ENCODE assay signal across 8 cellular contexts in genomic region chr1:89633745-89634625, GRCh38. TPM values are rescaled to one million over a fixed set of nuclear protein-coding genes. Genes with fewer than 3 reads are reported as not detected.
DNase-seq lines count a peak whose midpoint lies in the region; ATAC-seq and TF ChIP-seq lines count a peak whose summit lies in the region.

No MANE protein-coding gene starts in this region.

- no peak overlapping the region; the same call in 1 of the 2 replicates for H3K27ac ChIP-seq in WERI-Rb-1
- H3K27ac ChIP-seq in vagina: peak overlapping the region; percentile 89

- peak in 2 of 3 experiments; percentile 48 to 70 for DNase-seq in NCI-H1417 (lab: John Stamatoyannopoulos, UW)
- no peak for DNase-seq in NCI-H1417 treated with DMSO at 0.1 percent for 48 hours (lab: John Stamatoyannopoulos, UW)
- peak; percentile 30 for DNase-seq in HT1080 (ENCODE audit: low read depth)
- no peak for DNase-seq in WERI-Rb-1
- DNase-seq in epithelial cell of proximal tubule (ENCODE audit: low read depth): no peak
- peak in 2 of 10 donors; percentile 23 to 24 for DNase-seq in naive thymus-derived CD8-positive, alpha-beta T cell
- no peak for DNase-seq in vagina (ENCODE audit: extremely low spot score in 2 of 2)

- H3K36me3 ChIP-seq in WERI-Rb-1: no peaks in the 10 kb centered on the region; the same call in 1 of the 2 replicates
- H3K36me3 ChIP-seq in vagina: no peaks in the 10 kb centered on the region

- no peaks in the 10 kb centered on the region for H3K9me3 Mint-ChIP-seq in naive thymus-derived CD8-positive, alpha-beta T cell

- H3K36me3 Mint-ChIP-seq in naive thymus-derived CD8-positive, alpha-beta T cell: peaks cover 0 to 8% (median 0%) of the 10 kb centered on the region in 3 donors

- H3K27me3 Mint-ChIP-seq in naive thymus-derived CD8-positive, alpha-beta T cell: no peaks in the 10 kb centered on the region

- peak overlapping the region; percentile 89 to 98 (median 94) for H3K27ac Mint-ChIP-seq in naive thymus-derived CD8-positive, alpha-beta T cell

- peak overlapping the region; percentile 91 to 98 (median 96) for H3K4me3 Mint-ChIP-seq in naive thymus-derived CD8-positive, alpha-beta T cell

- H3K9me3 ChIP-seq in WERI-Rb-1 (ENCODE audit: severe bottlenecking): no peaks in the 10 kb centered on the region
- H3K9me3 ChIP-seq in vagina: no peaks in the 10 kb centered on the region

- H3K4me3 ChIP-seq in WERI-Rb-1 (ENCODE audit: low read depth, low read length) (peak overlapping the region; percentile 85), epithelial cell of proximal tubule (ENCODE audit: low read depth, low read length) (peak overlapping the region; percentile 71), vagina (peak overlapping the region; percentile 92 to 96)

- peaks cover 11% of the 10 kb centered on the region for H3K4me1 ChIP-seq in vagina

- POLR2A ChIA-PET in naive thymus-derived CD8-positive, alpha-beta T cell (lab: Charles Lee): interaction anchor here (0.7 to 13.2 kb wide), 17 partner anchors 10 to 170 kb away, joined by 3 to 329 read pairs (median 10); partner anchors contain the start of gene LRRC8B

- TF ChIP-seq CTCF in WERI-Rb-1 (IDR thresholded peaks at IDR 0.05; ENCODE audit: low read depth, low read length): no peak
- no peak for TF ChIP-seq CTCF in epithelial cell of proximal tubule (conservative IDR thresholded peaks at IDR 0.05; ENCODE audit: low read depth, low read length)
- no peak for TF ChIP-seq CTCF in vagina (IDR thresholded peaks at IDR 0.05)

- H3K4me1 Mint-ChIP-seq in naive thymus-derived CD8-positive, alpha-beta T cell: peaks cover 42 to 84% (median 75%) of the 10 kb centered on the region in 4 donors

- no peak for TF ChIP-seq POLR2A in vagina (IDR thresholded peaks at IDR 0.05)

- ATAC-seq in naive thymus-derived CD8-positive, alpha-beta T cell: peak in 1 of 2 donors; percentile 1
- ATAC-seq in GM19328 (IDR thresholded peaks at IDR 0.05; ENCODE audit: unreplicated experiment): no peak

- H3K27me3 ChIP-seq in WERI-Rb-1 (ENCODE audit: insufficient read depth, low read depth, severe bottlenecking): no peaks in the 10 kb centered on the region
- no peaks in the 10 kb centered on the region for H3K27me3 ChIP-seq in vagina

- intact Hi-C loops in vagina (cut with DNase I): loop anchor here (5.0 kb wide), 1 partner anchor 128 kb away; no protein-coding TSS in a partner anchor

RNA-seq across cellular contexts. Expression of gene LRRC8C, which starts 1.1 kb away (rescaled TPM):
- total RNA-seq in HT1080 (2014; rRNA removed; shearing (Covaris generic)): 10.6 and 11.2 TPM in 2 replicates
- polyA plus RNA-seq in HT1080 (2015; cell fraction: cytosol; rRNA removed): 10.4 and 14.6 TPM in 2 replicates
- polyA plus RNA-seq in HT1080 (2015; cell fraction: nucleus; rRNA removed): 10.4 and 12.2 TPM in 2 replicates
- total RNA-seq in epithelial cell of proximal tubule (8.5 and 9.8 TPM in 2 replicates), vagina (5.4 TPM)
- total RNA-seq in naive thymus-derived CD8-positive, alpha-beta T cell: 10 to 100 TPM; 52.2 to 53.3 TPM
- 10 to 100 TPM; 10.0 to 19.2 (median 14.2) TPM for polyA plus RNA-seq in naive thymus-derived CD8-positive, alpha-beta T cell

Comparison
In these comparisons a context has a peak if more than half of its experiments do, and no peak if none do; other contexts are left out.
1. DNase-seq: peak in NCI-H1417 (2 of 3) and HT1080 (single experiment); none in NCI-H1417 treated with DMSO at 0.1 percent for 48 hours (single experiment), WERI-Rb-1 (single experiment), epithelial cell of proximal tubule (single experiment) and vagina (0 of 2).
2. Peak in every context shown above with its lines, with median percentiles within 50 percentile points of each other: H3K4me3 ChIP-seq.